ENCODE assay signal across 1 cellular context in genomic region chr4:186725422-186726149, GRCh38.
TF ChIP-seq lines count a peak whose summit lies in the region.

No MANE protein-coding gene starts in this region.

TF ChIP-seq in HepG2, 621 proteins besides CTCF, POLR2A, EP300 and RAD21 (continued from another document):
- TF ChIP-seq ZBTB34 (CRISPR knock-in tag; IDR thresholded peaks at IDR 0.05) (no peak), ZNF503 (CRISPR knock-in tag; IDR thresholded peaks at IDR 0.05) (no peak), GZF1 (CRISPR knock-in tag; IDR thresholded peaks at IDR 0.05) (no peak), ZMAT3 (CRISPR knock-in tag; conservative IDR thresholded peaks at IDR 0.05) (0 out of 2 replicates have a peak, but pooled peaks have one; percentile 15), ZNF468 (CRISPR knock-in tag; IDR thresholded peaks at IDR 0.05) (no peak), MLX (CRISPR knock-in tag; IDR thresholded peaks at IDR 0.05) (no peak), ZNF292 (CRISPR knock-in tag; IDR thresholded peaks at IDR 0.05; ENCODE audit: borderline replicate concordance, low read depth) (no peak), ZNF281 (CRISPR knock-in tag; IDR thresholded peaks at IDR 0.05; ENCODE audit: borderline replicate concordance) (no peak), ZNF580 (CRISPR knock-in tag; IDR thresholded peaks at IDR 0.05; ENCODE audit: borderline replicate concordance, low read depth) (no peak), ZNF3 (CRISPR knock-in tag; IDR thresholded peaks at IDR 0.05) (no peak), ATF2 (CRISPR knock-in tag; IDR thresholded peaks at IDR 0.05) (no peak), RFXANK (CRISPR knock-in tag; IDR thresholded peaks at IDR 0.05) (no peak), REPIN1 (CRISPR knock-in tag; IDR thresholded peaks at IDR 0.05; ENCODE audit: borderline replicate concordance, low read depth) (peak; percentile 37; the same call in 1 of the 2 replicates), ZIK1 (CRISPR knock-in tag; IDR thresholded peaks at IDR 0.05; ENCODE audit: borderline replicate concordance, low read depth) (0 out of 2 replicates have a peak, but pooled peaks have one; percentile 1), ISL2 (CRISPR knock-in tag; IDR thresholded peaks at IDR 0.05) (0 out of 2 replicates have a peak, but pooled peaks have one; percentile 14), CCDC6 (CRISPR knock-in tag; IDR thresholded peaks at IDR 0.05) (0 out of 2 replicates have a peak, but pooled peaks have one; percentile 25), TAF15 (IDR thresholded peaks at IDR 0.05; ENCODE audit: low read depth, low read length, poor library complexity, severe bottlenecking) (no peak), GABPA (IDR thresholded peaks at IDR 0.05; ENCODE audit: low read depth, low read length) (no peak), GABPA (CRISPR knock-in tag; IDR thresholded peaks at IDR 0.05; ENCODE audit: low read depth) (no peak), TEAD3 (CRISPR knock-in tag; optimal IDR thresholded peaks at IDR 0.05; ENCODE audit: borderline replicate concordance) (peak; percentile 54), CEBPG (CRISPR knock-in tag; IDR thresholded peaks at IDR 0.05) (no peak), NCOA1 (CRISPR knock-in tag; IDR thresholded peaks at IDR 0.05) (no peak), ZNF30 (CRISPR knock-in tag; IDR thresholded peaks at IDR 0.05) (no peak), ZNF337 (CRISPR knock-in tag; IDR thresholded peaks at IDR 0.05; ENCODE audit: borderline replicate concordance, low read depth) (no peak), ZNF256 (CRISPR knock-in tag; conservative IDR thresholded peaks at IDR 0.05) (no peak), MBNL3 (CRISPR knock-in tag; conservative IDR thresholded peaks at IDR 0.05) (no peak), ZNF136 (CRISPR knock-in tag; IDR thresholded peaks at IDR 0.05; ENCODE audit: low read depth) (no peak), ZNF576 (CRISPR knock-in tag; IDR thresholded peaks at IDR 0.05) (no peak), FIP1L1 (IDR thresholded peaks at IDR 0.05; ENCODE audit: borderline replicate concordance, insufficient read depth, low read depth, low read length) (no peak), GATAD2A (CRISPR knock-in tag; IDR thresholded peaks at IDR 0.05) (peak; percentile 47; the same call in 1 of the 2 replicates), CREB1 (IDR thresholded peaks at IDR 0.05) (no peak), CREB1 (CRISPR knock-in tag; IDR thresholded peaks at IDR 0.05) (no peak), HDAC2 (CRISPR knock-in tag; IDR thresholded peaks at IDR 0.05) (no peak), SRSF4 (IDR thresholded peaks at IDR 0.05; ENCODE audit: low read depth, low read length, poor library complexity, severe bottlenecking) (no peak), ZNF891 (CRISPR knock-in tag; IDR thresholded peaks at IDR 0.05) (no peak), NONO (IDR thresholded peaks at IDR 0.05) (no peak), NONO (CRISPR knock-in tag; conservative IDR thresholded peaks at IDR 0.05) (no peak), ZNF562 (CRISPR knock-in tag; IDR thresholded peaks at IDR 0.05; ENCODE audit: borderline replicate concordance) (no peak), HNF1B (CRISPR knock-in tag; IDR thresholded peaks at IDR 0.05) (no peak), MTF2 (CRISPR knock-in tag; IDR thresholded peaks at IDR 0.05; ENCODE audit: borderline replicate concordance) (0 out of 2 replicates have a peak, but pooled peaks have one; percentile 25), HNRNPK (IDR thresholded peaks at IDR 0.05; ENCODE audit: low read depth, low read length, poor library complexity, severe bottlenecking) (no peak)
- TF ChIP-seq, protein P1, sequence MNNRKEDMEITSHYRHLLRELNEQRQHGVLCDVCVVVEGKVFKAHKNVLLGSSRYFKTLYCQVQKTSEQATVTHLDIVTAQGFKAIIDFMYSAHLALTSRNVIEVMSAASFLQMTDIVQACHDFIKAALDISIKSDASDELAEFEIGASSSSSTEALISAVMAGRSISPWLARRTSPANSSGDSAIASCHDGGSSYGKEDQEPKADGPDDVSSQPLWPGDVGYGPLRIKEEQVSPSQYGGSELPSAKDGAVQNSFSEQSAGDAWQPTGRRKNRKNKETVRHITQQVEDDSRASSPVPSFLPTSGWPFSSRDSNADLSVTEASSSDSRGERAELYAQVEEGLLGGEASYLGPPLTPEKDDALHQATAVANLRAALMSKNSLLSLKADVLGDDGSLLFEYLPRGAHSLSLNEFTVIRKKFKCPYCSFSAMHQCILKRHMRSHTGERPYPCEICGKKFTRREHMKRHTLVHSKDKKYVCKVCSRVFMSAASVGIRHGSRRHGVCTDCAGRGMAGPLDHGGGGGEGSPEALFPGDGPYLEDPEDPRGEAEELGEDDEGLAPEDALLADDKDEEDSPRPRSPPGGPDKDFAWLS (CRISPR knock-in tag; IDR thresholded peaks at IDR 0.05; ENCODE audit: borderline replicate concordance): no peak
- TF ChIP-seq, protein P2, sequence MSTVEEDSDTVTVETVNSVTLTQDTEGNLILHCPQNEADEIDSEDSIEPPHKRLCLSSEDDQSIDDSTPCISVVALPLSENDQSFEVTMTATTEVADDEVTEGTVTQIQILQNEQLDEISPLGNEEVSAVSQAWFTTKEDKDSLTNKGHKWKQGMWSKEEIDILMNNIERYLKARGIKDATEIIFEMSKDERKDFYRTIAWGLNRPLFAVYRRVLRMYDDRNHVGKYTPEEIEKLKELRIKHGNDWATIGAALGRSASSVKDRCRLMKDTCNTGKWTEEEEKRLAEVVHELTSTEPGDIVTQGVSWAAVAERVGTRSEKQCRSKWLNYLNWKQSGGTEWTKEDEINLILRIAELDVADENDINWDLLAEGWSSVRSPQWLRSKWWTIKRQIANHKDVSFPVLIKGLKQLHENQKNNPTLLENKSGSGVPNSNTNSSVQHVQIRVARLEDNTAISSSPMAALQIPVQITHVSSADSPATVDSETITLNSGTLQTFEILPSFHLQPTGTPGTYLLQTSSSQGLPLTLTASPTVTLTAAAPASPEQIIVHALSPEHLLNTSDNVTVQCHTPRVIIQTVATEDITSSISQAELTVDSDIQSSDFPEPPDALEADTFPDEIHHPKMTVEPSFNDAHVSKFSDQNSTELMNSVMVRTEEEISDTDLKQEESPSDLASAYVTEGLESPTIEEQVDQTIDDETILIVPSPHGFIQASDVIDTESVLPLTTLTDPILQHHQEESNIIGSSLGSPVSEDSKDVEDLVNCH (CRISPR knock-in tag; IDR thresholded peaks at IDR 0.05): no peak
- TF ChIP-seq, protein P3, sequence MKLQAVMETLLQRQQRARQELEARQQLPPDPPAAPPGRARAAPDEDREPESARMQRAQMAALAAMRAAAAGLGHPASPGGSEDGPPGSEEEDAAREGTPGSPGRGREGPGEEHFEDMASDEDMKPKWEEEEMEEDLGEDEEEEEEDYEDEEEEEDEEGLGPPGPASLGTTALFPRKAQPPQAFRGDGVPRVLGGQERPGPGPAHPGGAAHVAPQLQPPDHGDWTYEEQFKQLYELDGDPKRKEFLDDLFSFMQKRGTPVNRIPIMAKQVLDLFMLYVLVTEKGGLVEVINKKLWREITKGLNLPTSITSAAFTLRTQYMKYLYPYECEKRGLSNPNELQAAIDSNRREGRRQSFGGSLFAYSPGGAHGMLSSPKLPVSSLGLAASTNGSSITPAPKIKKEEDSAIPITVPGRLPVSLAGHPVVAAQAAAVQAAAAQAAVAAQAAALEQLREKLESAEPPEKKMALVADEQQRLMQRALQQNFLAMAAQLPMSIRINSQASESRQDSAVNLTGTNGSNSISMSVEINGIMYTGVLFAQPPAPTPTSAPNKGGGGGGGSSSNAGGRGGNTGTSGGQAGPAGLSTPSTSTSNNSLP (IDR thresholded peaks at IDR 0.05; ENCODE audit: low read depth, low read length): peak; percentile 28; the same call in 1 of the 2 replicates
